ENCODE assay signal across 9 cellular contexts in the genomic region with DNA sequence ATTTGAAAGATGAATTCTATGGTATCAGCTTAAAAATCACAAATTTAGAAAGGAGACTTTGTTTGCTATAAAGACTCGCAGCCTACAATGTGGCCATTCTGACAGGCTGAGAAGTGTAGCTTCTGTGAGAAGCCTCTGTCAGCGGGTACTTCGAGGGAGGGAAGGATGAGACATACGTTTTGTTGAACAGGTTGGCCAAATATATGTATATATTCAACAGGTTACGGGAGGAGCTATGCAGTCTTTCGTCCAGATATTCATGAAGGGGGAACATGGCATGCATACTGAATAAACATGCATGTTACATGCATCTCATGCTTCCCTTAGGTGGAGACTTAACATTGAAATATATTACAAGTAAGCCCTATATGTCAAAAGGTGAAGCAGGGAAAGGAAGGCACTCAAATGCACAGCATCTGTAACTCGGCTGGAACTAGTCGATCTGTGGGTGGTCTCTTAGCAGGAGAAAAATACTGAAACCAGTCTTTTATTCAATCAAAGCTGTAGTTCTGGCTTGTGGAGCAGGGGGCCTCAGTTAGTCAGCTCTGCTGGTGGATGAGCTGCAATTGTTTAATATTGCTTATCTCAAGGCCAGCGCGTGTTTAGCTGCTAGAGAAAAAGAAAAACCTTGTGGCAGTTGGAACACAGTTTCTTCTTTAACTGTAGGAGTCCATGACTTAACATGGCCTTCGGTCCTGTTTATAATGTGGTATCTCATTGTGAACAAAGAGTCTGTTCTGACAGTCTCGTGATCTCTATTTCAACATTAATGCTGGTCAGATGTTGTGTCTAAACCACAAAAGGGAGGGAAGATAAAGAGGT.
DNase-seq lines count a peak whose midpoint lies in the region; ATAC-seq and TF ChIP-seq lines count a peak whose summit lies in the region.
"Had no signal": no experiment of that assay in that cellular context is flagged by ENCODE, and none has a peak within 500 bp of the region (broad histone marks: within the 10 kb centered on the region; RNA-seq: fewer than 3 reads in every experiment).

No MANE protein-coding gene starts in this region.

- TF ChIP-seq POLR2A in transverse colon (IDR thresholded peaks at IDR 0.05) = no peak

- WGBS in transverse colon (ENCODE audit: low coverage in 1 of 2), 2 donors = 72 to 75% methylated on average over 7 to 12 of the region's 12 CpGs

- peak; percentile 27 for ATAC-seq in GM18909 (IDR thresholded peaks at IDR 0.05; ENCODE audit: poor library complexity, unreplicated experiment)
- peak; percentile 22 for ATAC-seq in HG02884 (IDR thresholded peaks at IDR 0.05; ENCODE audit: unreplicated experiment)

- H3K4me3 ChIP-seq in transverse colon = no peak overlapping the region
- H3K4me3 ChIP-seq: upper lobe of left lung had no signal

- DNase-seq in nephron progenitor cell (peak; percentile 13), T-helper 9 cell (no peak), transverse colon (no peak)
- no peak for DNase-seq in activated naive CD4-positive, alpha-beta T cell treated with Interleukin-2 at 50 U/mL for 16 hours
- DNase-seq in effector CD8-positive, alpha-beta T cell (lab: John Stamatoyannopoulos, UW) = no peak
- DNase-seq: upper lobe of left lung had no signal

- H3K4me3 Mint-ChIP-seq in nephron progenitor cell = no peak overlapping the region

- H3K4me1 Mint-ChIP-seq in nephron progenitor cell = peaks cover 73% of the 10 kb centered on the region

- H3K27ac Mint-ChIP-seq in nephron progenitor cell = no peak overlapping the region

- H3K27me3 Mint-ChIP-seq in nephron progenitor cell (ENCODE audit: low read depth, poor library complexity) = peaks cover 39% of the 10 kb centered on the region

- 0 out of 2 replicates have a peak, but pooled peaks have one; percentile 5 for TF ChIP-seq CTCF in VCaP (conservative IDR thresholded peaks at IDR 0.05)
- TF ChIP-seq CTCF in nephron progenitor cell (IDR thresholded peaks at IDR 0.05) = peak; percentile 17
- TF ChIP-seq CTCF in transverse colon (IDR thresholded peaks at IDR 0.05) = no peak

- H3K9me3 Mint-ChIP-seq in nephron progenitor cell = peaks cover 17% of the 10 kb centered on the region

- peaks cover 6% of the 10 kb centered on the region for H3K36me3 Mint-ChIP-seq in nephron progenitor cell (ENCODE audit: low read depth)

- H3K9me3 ChIP-seq in transverse colon = no peaks in the 10 kb centered on the region
- H3K9me3 ChIP-seq: upper lobe of left lung had no signal

- H3K27me3 ChIP-seq in transverse colon = no peaks in the 10 kb centered on the region
- H3K27me3 ChIP-seq: upper lobe of left lung had no signal

- no peak overlapping the region for H3K27ac ChIP-seq in VCaP
- no peak overlapping the region for H3K27ac ChIP-seq in transverse colon

- no peak for TF ChIP-seq EP300 in transverse colon (IDR thresholded peaks at IDR 0.05; ENCODE audit: low read depth)

- in situ Hi-C loops in transverse colon (cut with MboI; ENCODE audit: low pct_ligation_motif_present in 1 of 4, low pct_unique_long_range_greater_than_20kb in 1 of 4, low sequenced_read_pairs in 3 of 4) = no loop called here

- H3K36me3 ChIP-seq in transverse colon = no peaks in the 10 kb centered on the region
- H3K36me3 ChIP-seq: upper lobe of left lung had no signal

- intact Hi-C loops in transverse colon (cut with DNase I; ENCODE audit: low total_unique reads) = no loop called here

- H3K4me1 ChIP-seq in transverse colon = peaks cover 0 to 3% (median 0%) of the 10 kb centered on the region in 4 donors

Comparison
In these comparisons a context has a peak if more than half of its experiments do, and no peak if none do; other contexts are left out.
1. CTCF ChIP-seq: peak in VCaP (single experiment) and nephron progenitor cell (single experiment); none in transverse colon (0 of 5).